ENCODE assay signal across 18 cellular contexts in genomic region chr1:68485431-68486022, GRCh38. TPM values are rescaled to one million over a fixed set of nuclear protein-coding genes. Genes with fewer than 3 reads are reported as not detected.
DNase-seq lines count a peak whose midpoint lies in the region; ATAC-seq and TF ChIP-seq lines count a peak whose summit lies in the region.
"Had no signal": no experiment of that assay in that cellular context is flagged by ENCODE, and none has a peak within 500 bp of the region (broad histone marks: within the 10 kb centered on the region; RNA-seq: fewer than 3 reads in every experiment).

No MANE protein-coding gene starts in this region.

- TF ChIP-seq RAD21 in neural cell (conservative IDR thresholded peaks at IDR 0.05) = no peak

- H3K36me3 ChIP-seq in ACC112 (ENCODE audit: insufficient read depth, low read length) (peaks cover 19% of the 10 kb centered on the region), neural cell (ENCODE audit: insufficient read depth, low read length) (no peaks in the 10 kb centered on the region), ascending aorta (no peaks in the 10 kb centered on the region)

- H3K4me1 ChIP-seq in ACC112 (ENCODE audit: control insufficient read depth, insufficient read depth, low read length, unreplicated experiment) = no peaks in the 10 kb centered on the region
- H3K4me1 ChIP-seq in ascending aorta = no peaks in the 10 kb centered on the region
- H3K4me1 ChIP-seq: A549, Caco-2, SJSA1 had no signal

- H3K79me2 ChIP-seq in ACC112 (ENCODE audit: control insufficient read depth, insufficient read depth, low read length, unreplicated experiment) = peaks cover 11% of the 10 kb centered on the region
- H3K79me2 ChIP-seq in neural cell (replicated peaks; ENCODE audit: insufficient read depth, low read length) = no peaks in the 10 kb centered on the region

- H3K27me3 ChIP-seq in ACC112 (ENCODE audit: insufficient read depth, low read length) (no peaks in the 10 kb centered on the region), neural cell (ENCODE audit: insufficient read depth, low read depth, low read length) (no peaks in the 10 kb centered on the region), ascending aorta (no peaks in the 10 kb centered on the region)
- H3K27me3 ChIP-seq: SJSA1 had no signal

- H3K4me3 ChIP-seq in ACC112 (ENCODE audit: low read depth, low read length) (no peak overlapping the region), neural cell (ENCODE audit: low read length) (no peak overlapping the region), ascending aorta (no peak overlapping the region)
- H3K4me3 ChIP-seq: A549, K562, SJSA1 had no signal

- H3K9ac ChIP-seq in neural cell (ENCODE audit: low read length) = no peak overlapping the region

- H3K4me2 ChIP-seq in neural cell (ENCODE audit: low read length) = no peak overlapping the region
- H3K4me2 ChIP-seq: A549 had no signal

- H4K20me1 ChIP-seq in neural cell (ENCODE audit: insufficient read depth) = no peaks in the 10 kb centered on the region

- TF ChIP-seq CTCF in LNCAP (IDR thresholded peaks at IDR 0.05) (peak; percentile 15; the same call in 1 of the 2 replicates), neural cell (IDR thresholded peaks at IDR 0.05; ENCODE audit: poor library complexity, severe bottlenecking) (no peak), ascending aorta (IDR thresholded peaks at IDR 0.05) (no peak)

- H3K9me3 ChIP-seq in neural cell (ENCODE audit: low read length) = no peaks in the 10 kb centered on the region
- no peaks in the 10 kb centered on the region for H3K9me3 ChIP-seq in ascending aorta
- H3K9me3 ChIP-seq: A549, Caco-2, SJSA1 had no signal

- peak; percentile 64 for TF ChIP-seq EP300 in neural cell (conservative IDR thresholded peaks at IDR 0.05; ENCODE audit: poor library complexity, severe bottlenecking)

- H3K27ac ChIP-seq in ACC112 (ENCODE audit: low read depth, low read length) (no peak overlapping the region), neural cell (ENCODE audit: low read length) (peak overlapping the region; percentile 34), ascending aorta (no peak overlapping the region)
- H3K27ac ChIP-seq: A549, SJSA1 had no signal

- no peaks in the 10 kb centered on the region for H3K9me2 ChIP-seq in neural cell (ENCODE audit: insufficient read depth, low read length)

- intact Hi-C loops in ascending aorta (cut with DNase I) = loop anchor here (10.0 kb wide), 1 partner anchor 99 kb away; no protein-coding TSS in a partner anchor

- H2AFZ ChIP-seq in ACC112 (ENCODE audit: low read length, unreplicated experiment) (peak overlapping the region; percentile 61), neural cell (ENCODE audit: low read depth, low read length) (no peak overlapping the region)

- no peaks in the 10 kb centered on the region for H3F3A ChIP-seq in neural cell (ENCODE audit: insufficient read depth, low read length, poor library complexity, severe bottlenecking)

- 0 out of 3 replicates have a peak, but pooled peaks have one; percentile 25 for ATAC-seq in SK-N-SH treated with all-trans-retinoic acid at 6 μM for 48 hours
- ATAC-seq: A549, K562 had no signal

- no peak for DNase-seq in ascending aorta (ENCODE audit: low spot score in 2 of 2)
- DNase-seq in globus pallidus (ENCODE audit: low spot score) = no peak
- no peak for DNase-seq in T-helper 9 cell
- DNase-seq in H4 (ENCODE audit: low spot score) = no peak
- DNase-seq: Caco-2, DMS53, NCI-H1048, NCI-H2107, NCI-H446 treated with DMSO at 0.1 percent for 48 hours, NCI-H774 had no signal

TF ChIP-seq in SK-N-SH treated with all-trans-retinoic acid at 6 μM for 48 hours, 23 proteins besides CTCF, POLR2A, EP300 and RAD21:
- TF ChIP-seq GLIS3 (CRISPR knock-in tag; IDR thresholded peaks at IDR 0.05) (no peak), POU6F1 (CRISPR knock-in tag; IDR thresholded peaks at IDR 0.05; ENCODE audit: borderline replicate concordance, low read depth) (no peak), TOX (CRISPR knock-in tag; IDR thresholded peaks at IDR 0.05; ENCODE audit: borderline replicate concordance) (no peak), BACH2 (CRISPR knock-in tag; IDR thresholded peaks at IDR 0.05; ENCODE audit: borderline replicate concordance) (no peak)
- TF ChIP-seq, protein P1, sequence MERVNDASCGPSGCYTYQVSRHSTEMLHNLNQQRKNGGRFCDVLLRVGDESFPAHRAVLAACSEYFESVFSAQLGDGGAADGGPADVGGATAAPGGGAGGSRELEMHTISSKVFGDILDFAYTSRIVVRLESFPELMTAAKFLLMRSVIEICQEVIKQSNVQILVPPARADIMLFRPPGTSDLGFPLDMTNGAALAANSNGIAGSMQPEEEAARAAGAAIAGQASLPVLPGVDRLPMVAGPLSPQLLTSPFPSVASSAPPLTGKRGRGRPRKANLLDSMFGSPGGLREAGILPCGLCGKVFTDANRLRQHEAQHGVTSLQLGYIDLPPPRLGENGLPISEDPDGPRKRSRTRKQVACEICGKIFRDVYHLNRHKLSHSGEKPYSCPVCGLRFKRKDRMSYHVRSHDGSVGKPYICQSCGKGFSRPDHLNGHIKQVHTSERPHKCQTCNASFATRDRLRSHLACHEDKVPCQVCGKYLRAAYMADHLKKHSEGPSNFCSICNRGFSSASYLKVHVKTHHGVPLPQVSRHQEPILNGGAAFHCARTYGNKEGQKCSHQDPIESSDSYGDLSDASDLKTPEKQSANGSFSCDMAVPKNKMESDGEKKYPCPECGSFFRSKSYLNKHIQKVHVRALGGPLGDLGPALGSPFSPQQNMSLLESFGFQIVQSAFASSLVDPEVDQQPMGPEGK (CRISPR knock-in tag; IDR thresholded peaks at IDR 0.05; ENCODE audit: borderline replicate concordance) = no peak

TF ChIP-seq in neural cell, 6 proteins besides CTCF, POLR2A, EP300 and RAD21:
- TF ChIP-seq SMC3 (conservative IDR thresholded peaks at IDR 0.05; ENCODE audit: poor library complexity) (no peak), TAF1 (IDR thresholded peaks at IDR 0.05; ENCODE audit: low read depth) (no peak), EZH2 (IDR thresholded peaks at IDR 0.05; ENCODE audit: borderline replicate concordance, insufficient read depth, low read length, poor library complexity, severe bottlenecking) (no peak), MXI1 (conservative IDR thresholded peaks at IDR 0.05; ENCODE audit: poor library complexity, severe bottlenecking) (no peak), POLR2AphosphoS5 (IDR thresholded peaks at IDR 0.05) (peak; percentile 47)
- TF ChIP-seq, protein P2, sequence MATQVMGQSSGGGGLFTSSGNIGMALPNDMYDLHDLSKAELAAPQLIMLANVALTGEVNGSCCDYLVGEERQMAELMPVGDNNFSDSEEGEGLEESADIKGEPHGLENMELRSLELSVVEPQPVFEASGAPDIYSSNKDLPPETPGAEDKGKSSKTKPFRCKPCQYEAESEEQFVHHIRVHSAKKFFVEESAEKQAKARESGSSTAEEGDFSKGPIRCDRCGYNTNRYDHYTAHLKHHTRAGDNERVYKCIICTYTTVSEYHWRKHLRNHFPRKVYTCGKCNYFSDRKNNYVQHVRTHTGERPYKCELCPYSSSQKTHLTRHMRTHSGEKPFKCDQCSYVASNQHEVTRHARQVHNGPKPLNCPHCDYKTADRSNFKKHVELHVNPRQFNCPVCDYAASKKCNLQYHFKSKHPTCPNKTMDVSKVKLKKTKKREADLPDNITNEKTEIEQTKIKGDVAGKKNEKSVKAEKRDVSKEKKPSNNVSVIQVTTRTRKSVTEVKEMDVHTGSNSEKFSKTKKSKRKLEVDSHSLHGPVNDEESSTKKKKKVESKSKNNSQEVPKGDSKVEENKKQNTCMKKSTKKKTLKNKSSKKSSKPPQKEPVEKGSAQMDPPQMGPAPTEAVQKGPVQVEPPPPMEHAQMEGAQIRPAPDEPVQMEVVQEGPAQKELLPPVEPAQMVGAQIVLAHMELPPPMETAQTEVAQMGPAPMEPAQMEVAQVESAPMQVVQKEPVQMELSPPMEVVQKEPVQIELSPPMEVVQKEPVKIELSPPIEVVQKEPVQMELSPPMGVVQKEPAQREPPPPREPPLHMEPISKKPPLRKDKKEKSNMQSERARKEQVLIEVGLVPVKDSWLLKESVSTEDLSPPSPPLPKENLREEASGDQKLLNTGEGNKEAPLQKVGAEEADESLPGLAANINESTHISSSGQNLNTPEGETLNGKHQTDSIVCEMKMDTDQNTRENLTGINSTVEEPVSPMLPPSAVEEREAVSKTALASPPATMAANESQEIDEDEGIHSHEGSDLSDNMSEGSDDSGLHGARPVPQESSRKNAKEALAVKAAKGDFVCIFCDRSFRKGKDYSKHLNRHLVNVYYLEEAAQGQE (IDR thresholded peaks at IDR 0.05; ENCODE audit: borderline replicate concordance) = peak; percentile 94

RNA-seq across cellular contexts. Expression of gene DEPDC1, which starts 11.4 kb away (rescaled TPM):
- polyA plus RNA-seq in neural cell = 0.84 and 2.4 TPM in 2 replicates
- polyA minus RNA-seq in neural cell = 0.24 and 0.69 TPM in 2 replicates
- not detected for total RNA-seq in ascending aorta
- 53.8 and 81.0 TPM in 2 replicates for total RNA-seq in H4 (2014; rRNA removed; shearing (Covaris generic))

RNA-seq across cellular contexts. Expression of gene RPE65, which starts 35.8 kb away (rescaled TPM):
- 0.16 TPM in 1 of 2 replicates, not detected in the other for polyA plus RNA-seq in neural cell
- polyA minus RNA-seq in neural cell = 0.23 TPM in 1 of 2 replicates, not detected in the other
- total RNA-seq in ascending aorta = not detected
- 0.43 and 1.1 TPM in 2 replicates for total RNA-seq in H4 (2014; rRNA removed; shearing (Covaris generic))
- total RNA-seq: Caco-2, G401, K562, SJSA1 had no signal
- polyA plus RNA-seq: A549 had no signal

Comparison
In these comparisons a context has a peak if more than half of its experiments do, and no peak if none do; other contexts are left out.
1. RNA of gene DEPDC1, which starts 11.4 kb away (total RNA-seq): 53.8 to 81.0 TPM in H4; not detected in ascending aorta (single experiment); every median in the first group is over 10 times any median in the second.